In genomic region chr10:72270607-72271281, GRCh38 we compare ENCODE assay signal across 1 cellular context.
A peak's percentile ranks its signal among the peaks of the same experiment; 100 is the strongest.
TF ChIP-seq lines count a peak whose summit lies in the region.

No MANE protein-coding gene starts in this region.

TF ChIP-seq in HEK293, 187 proteins besides CTCF, POLR2A, EP300 and RAD21 (continued from another document):
- TF ChIP-seq HIC1 (tag by site-specific recombination; IDR thresholded peaks at IDR 0.05) (no peak), SP7 (tag by site-specific recombination; IDR thresholded peaks at IDR 0.05) (no peak), ZSCAN16 (tag by site-specific recombination; IDR thresholded peaks at IDR 0.05) (no peak), ZNF473 (tag by site-specific recombination; IDR thresholded peaks at IDR 0.05) (no peak), ZNF747 (tag by site-specific recombination; IDR thresholded peaks at IDR 0.05) (no peak), ZNF785 (tag by site-specific recombination; IDR thresholded peaks at IDR 0.05) (no peak), HOXC10 (CRISPR knock-in tag; IDR thresholded peaks at IDR 0.05) (no peak), ZBTB17 (tag by site-specific recombination; IDR thresholded peaks at IDR 0.05) (peak; percentile 33; the same call in 1 of the 2 replicates), ZNF513 (tag by site-specific recombination; IDR thresholded peaks at IDR 0.05) (no peak), PATZ1 (tag by site-specific recombination; IDR thresholded peaks at IDR 0.05) (peak; percentile 37; the same call in 1 of the 2 replicates), ZNF521 (tag by site-specific recombination; IDR thresholded peaks at IDR 0.05) (no peak), ZNF184 (tag by site-specific recombination; IDR thresholded peaks at IDR 0.05) (no peak), PRDM4 (tag by site-specific recombination; IDR thresholded peaks at IDR 0.05) (no peak)
